18 cellular contexts compared by ENCODE assay signal in genomic region chr9:128405780-128406171, GRCh38. TPM values are rescaled to one million over a fixed set of nuclear protein-coding genes. Genes with fewer than 3 reads are reported as not detected.
DNase-seq lines count a peak whose midpoint lies in the region; ATAC-seq, FAIRE-seq and TF ChIP-seq lines count a peak whose summit lies in the region.
"Had no signal": no experiment of that assay in that cellular context is flagged by ENCODE, and none has a peak within 500 bp of the region (broad histone marks: within the 10 kb centered on the region; RNA-seq: fewer than 3 reads in every experiment).

No MANE protein-coding gene starts in this region.

- intact Hi-C loops in endothelial cell of umbilical vein (cut with micrococcal nuclease) = no loop called here

- peaks cover 12% of the 10 kb centered on the region for H3K4me1 ChIP-seq in astrocyte (ENCODE audit: insufficient read depth, low read length)
- no peaks in the 10 kb centered on the region for H3K4me1 ChIP-seq in endothelial cell of umbilical vein (ENCODE audit: control insufficient read depth, extremely low read depth, insufficient read depth, low read length)

- CTCF ChIA-PET in endothelial cell of umbilical vein (lab: Charles Lee) = no interaction called here

- BruUV-seq in endothelial cell of umbilical vein (replicated peaks; lab: Mats Ljungman, UMichigan) = no TSS peak

- H3K9me3 ChIP-seq in astrocyte (ENCODE audit: insufficient read depth, low read depth, low read length) (no peaks in the 10 kb centered on the region), endothelial cell of umbilical vein (replicated peaks; ENCODE audit: control insufficient read depth, insufficient read depth, low read length) (no peaks in the 10 kb centered on the region)

- H3K9me3 Mint-ChIP-seq in astrocyte (ENCODE audit: unreplicated experiment) (no peaks in the 10 kb centered on the region), neural crest cell (no peaks in the 10 kb centered on the region), type B pancreatic cell (no peaks in the 10 kb centered on the region)

- H3K4me3 ChIP-seq in astrocyte (ENCODE audit: insufficient read depth, low read depth, low read length) (no peak overlapping the region), endothelial cell of umbilical vein (replicated peaks in 1 of 3; ENCODE audit: insufficient read depth in 1 of 3, low read depth in 1 of 3, low read length in 3 of 3) (no peak overlapping the region)

- H3K36me3 Mint-ChIP-seq in astrocyte (ENCODE audit: low read depth, unreplicated experiment) = no peaks in the 10 kb centered on the region
- H3K36me3 Mint-ChIP-seq in neural crest cell (ENCODE audit: low read depth) = no peaks in the 10 kb centered on the region
- no peaks in the 10 kb centered on the region for H3K36me3 Mint-ChIP-seq in type B pancreatic cell

- peaks cover 9% of the 10 kb centered on the region for H3K4me1 Mint-ChIP-seq in astrocyte (ENCODE audit: low read depth, unreplicated experiment)
- H3K4me1 Mint-ChIP-seq in neural crest cell = peaks cover 64% of the 10 kb centered on the region
- H3K4me1 Mint-ChIP-seq in type B pancreatic cell (ENCODE audit: unreplicated experiment) = peaks cover 21% of the 10 kb centered on the region
- H3K4me1 Mint-ChIP-seq: B cell had no signal

- TF ChIP-seq CTCF in astrocyte (IDR thresholded peaks at IDR 0.05; ENCODE audit: insufficient read depth, low read depth, low read length) (no peak), endothelial cell of umbilical vein (IDR thresholded peaks at IDR 0.05; ENCODE audit: extremely low read depth in 1 of 2, insufficient read depth in 1 of 2, low read depth in 1 of 2, low read length in 2 of 2) (no peak), neural crest cell (conservative IDR thresholded peaks at IDR 0.05) (no peak), type B pancreatic cell (conservative IDR thresholded peaks at IDR 0.05) (no peak)

- no peaks in the 10 kb centered on the region for H3K27me3 ChIP-seq in astrocyte (ENCODE audit: insufficient read depth, low read length)
- no peaks in the 10 kb centered on the region for H3K27me3 ChIP-seq in endothelial cell of umbilical vein (ENCODE audit: control insufficient read depth in 2 of 2, insufficient read depth in 2 of 2, low read length in 2 of 2)

- no peaks in the 10 kb centered on the region for H3K36me3 ChIP-seq in astrocyte (ENCODE audit: insufficient read depth, low read length)
- no peaks in the 10 kb centered on the region for H3K36me3 ChIP-seq in endothelial cell of umbilical vein (ENCODE audit: control insufficient read depth in 2 of 2, extremely low read depth in 1 of 2, insufficient read depth in 2 of 2, low read length in 2 of 2)

- no peaks in the 10 kb centered on the region for H3K9me1 ChIP-seq in endothelial cell of umbilical vein (replicated peaks; ENCODE audit: control insufficient read depth, extremely low read depth, insufficient read depth, low read length)

- H3K27ac ChIP-seq in astrocyte (ENCODE audit: low read depth, low read length) (no peak overlapping the region), endothelial cell of umbilical vein (ENCODE audit: insufficient read depth, low read depth, low read length) (no peak overlapping the region)

- H2AFZ ChIP-seq in astrocyte (ENCODE audit: low read depth, low read length) (peak overlapping the region; percentile 26), endothelial cell of umbilical vein (ENCODE audit: low read depth, low read length) (peak overlapping the region; percentile 29)

- DNase-seq in astrocyte (ENCODE audit: low read depth) = no peak
- no peak for DNase-seq in endothelial cell of umbilical vein (ENCODE audit: low read depth, low spot score)
- no peak for DNase-seq in neural crest cell (ENCODE audit: low read depth, low spot score)
- DNase-seq in type B pancreatic cell (ENCODE audit: extremely low spot score, unreplicated experiment) = peak; percentile 62
- DNase-seq: COR-L47, MM.1S, NCI-H1092, NCI-H1436 treated with DMSO at 0.1 percent for 48 hours, NCI-H2081 treated with DMSO at 0.1 percent for 48 hours, NCI-H446 treated with DMSO at 0.1 percent for 48 hours, Right ventricle myocardium superior had no signal

- FAIRE-seq in astrocyte (lab: Jason Lieb, UNC) (no peak), endothelial cell of umbilical vein (lab: Jason Lieb, UNC) (no peak)
- FAIRE-seq: G401.6, H54, RCC 7860 had no signal

- H3K4me2 ChIP-seq in astrocyte (ENCODE audit: low read length) = no peak overlapping the region
- no peak overlapping the region for H3K4me2 ChIP-seq in endothelial cell of umbilical vein (ENCODE audit: insufficient read depth, low read length)

- TF ChIP-seq POLR2A in endothelial cell of umbilical vein (IDR thresholded peaks at IDR 0.05; ENCODE audit: low read depth, low read length) = no peak

- H3K79me2 ChIP-seq in astrocyte (ENCODE audit: insufficient read depth, low read length) = no peaks in the 10 kb centered on the region
- H3K79me2 ChIP-seq in endothelial cell of umbilical vein (ENCODE audit: control insufficient read depth, insufficient read depth, low read length) = no peaks in the 10 kb centered on the region

- no peaks in the 10 kb centered on the region for H4K20me1 ChIP-seq in astrocyte (ENCODE audit: insufficient read depth, low read length)
- H4K20me1 ChIP-seq in endothelial cell of umbilical vein (replicated peaks; ENCODE audit: control insufficient read depth, extremely low read depth, insufficient read depth, low read length) = no peaks in the 10 kb centered on the region

- H3K27ac Mint-ChIP-seq in astrocyte (ENCODE audit: unreplicated experiment) (peak overlapping the region; percentile 14), neural crest cell (ENCODE audit: unreplicated experiment) (peak overlapping the region; percentile 97), type B pancreatic cell (no peak overlapping the region)
- H3K27ac Mint-ChIP-seq: B cell had no signal

- H3K27me3 Mint-ChIP-seq in astrocyte (ENCODE audit: low read depth, unreplicated experiment) (peaks cover 29% of the 10 kb centered on the region), neural crest cell (ENCODE audit: low read depth) (peaks cover 6% of the 10 kb centered on the region), type B pancreatic cell (peaks cover 24% of the 10 kb centered on the region)

- H3K4me3 Mint-ChIP-seq in astrocyte (ENCODE audit: unreplicated experiment) (no peak overlapping the region), neural crest cell (no peak overlapping the region), type B pancreatic cell (no peak overlapping the region)
- H3K4me3 Mint-ChIP-seq: B cell had no signal

- dilution Hi-C loops in endothelial cell of umbilical vein (cut with MboI; ENCODE audit: extremely low pct_ligation_motif_present, low sequenced_read_pairs) = no loop called here

- no peak for ATAC-seq in HG03196 (IDR thresholded peaks at IDR 0.05; ENCODE audit: unreplicated experiment)
- ATAC-seq in HG03469 (IDR thresholded peaks at IDR 0.05; ENCODE audit: unreplicated experiment) = no peak
- no peak for ATAC-seq in HG03565 (IDR thresholded peaks at IDR 0.05; ENCODE audit: unreplicated experiment)

- POLR2A ChIA-PET in endothelial cell of umbilical vein (lab: Charles Lee) = no interaction called here

- H3K9ac ChIP-seq in astrocyte (ENCODE audit: low read length) = no peak overlapping the region
- no peak overlapping the region for H3K9ac ChIP-seq in endothelial cell of umbilical vein (replicated peaks; ENCODE audit: extremely low read depth, insufficient read depth, low read length)

TF ChIP-seq in endothelial cell of umbilical vein, 7 proteins besides CTCF, POLR2A, EP300 and RAD21 (continues in another document):
- TF ChIP-seq EZH2 (IDR thresholded peaks at IDR 0.05; ENCODE audit: borderline replicate concordance, low read depth, low read length, severe bottlenecking) = no peak
- TF ChIP-seq JUN (IDR thresholded peaks at IDR 0.05; ENCODE audit: borderline replicate concordance, insufficient read depth, insufficient read length, low read depth) = no peak
- no peak for TF ChIP-seq FOS (IDR thresholded peaks at IDR 0.05; ENCODE audit: borderline replicate concordance, insufficient read depth, low read length)

RNA-seq across cellular contexts. Expression of gene CERCAM, which starts 14.9 kb away (rescaled TPM):
- total RNA-seq in astrocyte = 66.1 and 99.8 TPM in 2 replicates
- total RNA-seq in endothelial cell of umbilical vein = 46.8 and 47.9 TPM in 2 replicates
- polyA plus RNA-seq in endothelial cell of umbilical vein = 77.8 and 105 TPM in 2 replicates
- 45.9 and 60.0 TPM in 2 replicates for polyA plus RNA-seq in endothelial cell of umbilical vein (2011; cell fraction: cytosol; rRNA removed)
- polyA plus RNA-seq in endothelial cell of umbilical vein (2011; cell fraction: nucleus; rRNA removed) = 37.7 and 43.2 TPM in 2 replicates
- 32.0 and 64.3 TPM in 2 replicates for polyA plus RNA-seq in endothelial cell of umbilical vein (2012)
- 31.3 and 32.9 TPM in 2 replicates for polyA minus RNA-seq in endothelial cell of umbilical vein
- polyA minus RNA-seq in endothelial cell of umbilical vein (2011; cell fraction: cytosol; rRNA and poly(A)+ RNA removed) = not detected
- polyA minus RNA-seq in endothelial cell of umbilical vein (2011; cell fraction: nucleus; rRNA and poly(A)+ RNA removed) = 10.1 and 15.7 TPM in 2 replicates
- 49.7 and 56.4 TPM in 2 replicates for total RNA-seq in neural crest cell
- 47.3 and 60.8 TPM in 2 replicates for total RNA-seq in type B pancreatic cell (ENCODE audit: low replicate concordance)

RNA-seq across cellular contexts. Expression of gene URM1, which starts 34.6 kb away (rescaled TPM):
- total RNA-seq in astrocyte (50.7 and 51.6 TPM in 2 replicates), endothelial cell of umbilical vein (100 and 101 TPM in 2 replicates), neural crest cell (69.9 and 73.2 TPM in 2 replicates), type B pancreatic cell (ENCODE audit: low replicate concordance) (56.1 and 60.3 TPM in 2 replicates)
- polyA plus RNA-seq in endothelial cell of umbilical vein = 86.5 and 98.7 TPM in 2 replicates
- polyA plus RNA-seq in endothelial cell of umbilical vein (2011; cell fraction: cytosol; rRNA removed) = 92.3 and 99.9 TPM in 2 replicates
- 58.0 and 74.3 TPM in 2 replicates for polyA plus RNA-seq in endothelial cell of umbilical vein (2011; cell fraction: nucleus; rRNA removed)
- polyA plus RNA-seq in endothelial cell of umbilical vein (2012) = 106 and 119 TPM in 2 replicates
- 45.4 and 46.4 TPM in 2 replicates for polyA minus RNA-seq in endothelial cell of umbilical vein
- 28.7 TPM for polyA minus RNA-seq in endothelial cell of umbilical vein (2011; cell fraction: cytosol; rRNA and poly(A)+ RNA removed)
- 11.2 and 14.3 TPM in 2 replicates for polyA minus RNA-seq in endothelial cell of umbilical vein (2011; cell fraction: nucleus; rRNA and poly(A)+ RNA removed)

RNA-seq across cellular contexts. Expression of gene ODF2, which starts 50.0 kb away (rescaled TPM):
- total RNA-seq in astrocyte (26.2 and 28.1 TPM in 2 replicates), endothelial cell of umbilical vein (49.5 and 50.5 TPM in 2 replicates), neural crest cell (85.2 and 85.5 TPM in 2 replicates), type B pancreatic cell (ENCODE audit: low replicate concordance) (38.2 and 59.1 TPM in 2 replicates)
- 12.8 and 16.7 TPM in 2 replicates for polyA plus RNA-seq in endothelial cell of umbilical vein
- 19.7 and 22.8 TPM in 2 replicates for polyA plus RNA-seq in endothelial cell of umbilical vein (2011; cell fraction: cytosol; rRNA removed)
- 146 and 163 TPM in 2 replicates for polyA plus RNA-seq in endothelial cell of umbilical vein (2011; cell fraction: nucleus; rRNA removed)
- polyA plus RNA-seq in endothelial cell of umbilical vein (2012) = 34.7 and 35.5 TPM in 2 replicates
- 14.0 and 16.3 TPM in 2 replicates for polyA minus RNA-seq in endothelial cell of umbilical vein
- polyA minus RNA-seq in endothelial cell of umbilical vein (2011; cell fraction: cytosol; rRNA and poly(A)+ RNA removed) = 9.5 TPM
- 19.2 and 23.2 TPM in 2 replicates for polyA minus RNA-seq in endothelial cell of umbilical vein (2011; cell fraction: nucleus; rRNA and poly(A)+ RNA removed)
